Comparison of ENCODE assay signal across 8 cellular contexts in genomic region chr1:184866582-184866981, GRCh38.
DNase-seq lines count a peak whose midpoint lies in the region; ATAC-seq and TF ChIP-seq lines count a peak whose summit lies in the region.

No MANE protein-coding gene starts in this region.

- H3K27me3 ChIP-seq in tibial artery = no peaks in the 10 kb centered on the region
- H3K27me3 ChIP-seq in MG63 = no peaks in the 10 kb centered on the region; the same call in 1 of the 2 replicates

- H3K4me3 ChIP-seq in tibial artery (no peak overlapping the region), MG63 (no peak overlapping the region)

- peak overlapping the region; percentile 93 for H3K27ac Mint-ChIP-seq in activated T-helper 2 cell treated with anti-CD3 and anti-CD28 coated beads, Interferon-gamma antibody, Interleukin-2, Interleukin-4, amounts not matched to agents 10 μg/mL and 5 μg/mL and 100 μg/mL, durations not matched to agents 14 hours and 24 hours and 36 hours

- DNase-seq in activated T-cell treated with anti-CD3 and anti-CD28 coated beads, Interleukin-2, amount 50 U/mL, for 4 hours = no peak
- no peak for DNase-seq in activated T-cell treated with anti-CD3 and anti-CD28 coated beads, Interleukin-2, amount 50 U/mL, for 48 hours
- DNase-seq in activated T-helper 2 cell treated with anti-CD3 and anti-CD28 coated beads, Interferon-gamma antibody, Interleukin-2, Interleukin-4, amounts not matched to agents 10 μg/mL and 5 μg/mL and 100 μg/mL, durations not matched to agents 14 hours and 24 hours and 36 hours (ENCODE audit: low spot score) = no peak
- DNase-seq in tibial artery (no peak), MG63 (no peak), HEK293T (ENCODE audit: extremely low spot score) (no peak), NCI-H524 treated with DMSO at 0.1 percent for 48 hours (lab: John Stamatoyannopoulos, UW) (no peak)

- H3K4me1 Mint-ChIP-seq in activated T-cell treated with anti-CD3 and anti-CD28 coated beads, Interleukin-2, amount 50 U/mL, for 4 hours (ENCODE audit: low read depth) = peaks cover 46% of the 10 kb centered on the region
- peaks cover 40% of the 10 kb centered on the region for H3K4me1 Mint-ChIP-seq in activated T-helper 2 cell treated with anti-CD3 and anti-CD28 coated beads, Interferon-gamma antibody, Interleukin-2, Interleukin-4, amounts not matched to agents 10 μg/mL and 5 μg/mL and 100 μg/mL, durations not matched to agents 14 hours and 24 hours and 36 hours (ENCODE audit: low read depth)

- no peaks in the 10 kb centered on the region for H3K9me3 Mint-ChIP-seq in activated T-cell treated with anti-CD3 and anti-CD28 coated beads, Interleukin-2, amount 50 U/mL, for 4 hours
- H3K9me3 Mint-ChIP-seq in activated T-helper 2 cell treated with anti-CD3 and anti-CD28 coated beads, Interferon-gamma antibody, Interleukin-2, Interleukin-4, amounts not matched to agents 10 μg/mL and 5 μg/mL and 100 μg/mL, durations not matched to agents 14 hours and 24 hours and 36 hours = peaks cover 4% of the 10 kb centered on the region

- POLR2A ChIA-PET in HEK293T (lab: Yijun Ruan, JAX) = no interaction called here

- H3K4me1 ChIP-seq in tibial artery = peaks cover 0 to 22% (median 12%) of the 10 kb centered on the region in 4 donors

- H3K9me3 ChIP-seq in tibial artery (no peaks in the 10 kb centered on the region), MG63 (no peaks in the 10 kb centered on the region)

- H3K36me3 Mint-ChIP-seq in activated T-cell treated with anti-CD3 and anti-CD28 coated beads, Interleukin-2, amount 50 U/mL, for 4 hours (ENCODE audit: insufficient read depth) = peaks cover 7% of the 10 kb centered on the region
- H3K36me3 Mint-ChIP-seq in activated T-helper 2 cell treated with anti-CD3 and anti-CD28 coated beads, Interferon-gamma antibody, Interleukin-2, Interleukin-4, amounts not matched to agents 10 μg/mL and 5 μg/mL and 100 μg/mL, durations not matched to agents 14 hours and 24 hours and 36 hours (ENCODE audit: low read depth) = peaks cover 29% of the 10 kb centered on the region

- intact Hi-C loops in activated T-helper 2 cell treated with anti-CD3 and anti-CD28 coated beads, Interferon-gamma antibody, Interleukin-2, Interleukin-4, amounts not matched to agents 10 μg/mL and 5 μg/mL and 100 μg/mL, durations not matched to agents 14 hours and 24 hours and 36 hours (cut with micrococcal nuclease) = loop anchor here (2.0 kb wide), 1 partner anchor 22 kb away; no protein-coding TSS in a partner anchor
- intact Hi-C loops in tibial artery (cut with DNase I; ENCODE audit: low total_unique reads) = no loop called here

- peak overlapping the region; percentile 22 for H3K4me3 Mint-ChIP-seq in activated T-cell treated with anti-CD3 and anti-CD28 coated beads, Interleukin-2, amount 50 U/mL, for 4 hours
- peak overlapping the region; percentile 60 for H3K4me3 Mint-ChIP-seq in activated T-helper 2 cell treated with anti-CD3 and anti-CD28 coated beads, Interferon-gamma antibody, Interleukin-2, Interleukin-4, amounts not matched to agents 10 μg/mL and 5 μg/mL and 100 μg/mL, durations not matched to agents 14 hours and 24 hours and 36 hours (ENCODE audit: low read depth)

- H3K27ac ChIP-seq in tibial artery = peak overlapping the region; percentile 45 to 53

- no peak for ATAC-seq in activated T-cell treated with anti-CD3 and anti-CD28 coated beads, Interleukin-2, amount 50 U/mL, for 4 hours
- peak; percentile 15 for ATAC-seq in HG03039 (IDR thresholded peaks at IDR 0.05; ENCODE audit: unreplicated experiment)

- TF ChIP-seq CTCF in tibial artery (IDR thresholded peaks at IDR 0.05) = no peak

- no peaks in the 10 kb centered on the region for H3K27me3 Mint-ChIP-seq in activated T-cell treated with anti-CD3 and anti-CD28 coated beads, Interleukin-2, amount 50 U/mL, for 4 hours (ENCODE audit: low read depth)
- peaks cover 6% of the 10 kb centered on the region for H3K27me3 Mint-ChIP-seq in activated T-helper 2 cell treated with anti-CD3 and anti-CD28 coated beads, Interferon-gamma antibody, Interleukin-2, Interleukin-4, amounts not matched to agents 10 μg/mL and 5 μg/mL and 100 μg/mL, durations not matched to agents 14 hours and 24 hours and 36 hours (ENCODE audit: low read depth)

- no peaks in the 10 kb centered on the region for H3K36me3 ChIP-seq in tibial artery
- H3K36me3 ChIP-seq in MG63 = no peaks in the 10 kb centered on the region

- CTCF ChIA-PET in HEK293T (lab: Yijun Ruan, JAX) = no interaction called here

TF ChIP-seq in HEK293T, 16 proteins besides CTCF, POLR2A, EP300 and RAD21:
- TF ChIP-seq HDGF (IDR thresholded peaks at IDR 0.05; ENCODE audit: borderline replicate concordance) (no peak), SUZ12 (IDR thresholded peaks at IDR 0.05) (no peak), ARNT (IDR thresholded peaks at IDR 0.05) (no peak), FOXM1 (IDR thresholded peaks at IDR 0.05; ENCODE audit: borderline replicate concordance) (no peak), SP1 (IDR thresholded peaks at IDR 0.05) (no peak), CTBP1 (IDR thresholded peaks at IDR 0.05; ENCODE audit: borderline replicate concordance) (no peak), BHLHE40 (IDR thresholded peaks at IDR 0.05; ENCODE audit: borderline replicate concordance) (no peak), FOXK2 (IDR thresholded peaks at IDR 0.05) (no peak), FOXA1 (IDR thresholded peaks at IDR 0.05) (no peak), L3MBTL2 (conservative IDR thresholded peaks at IDR 0.05) (no peak)
